ENCODE assay signal across 23 cellular contexts in the genomic region with DNA sequence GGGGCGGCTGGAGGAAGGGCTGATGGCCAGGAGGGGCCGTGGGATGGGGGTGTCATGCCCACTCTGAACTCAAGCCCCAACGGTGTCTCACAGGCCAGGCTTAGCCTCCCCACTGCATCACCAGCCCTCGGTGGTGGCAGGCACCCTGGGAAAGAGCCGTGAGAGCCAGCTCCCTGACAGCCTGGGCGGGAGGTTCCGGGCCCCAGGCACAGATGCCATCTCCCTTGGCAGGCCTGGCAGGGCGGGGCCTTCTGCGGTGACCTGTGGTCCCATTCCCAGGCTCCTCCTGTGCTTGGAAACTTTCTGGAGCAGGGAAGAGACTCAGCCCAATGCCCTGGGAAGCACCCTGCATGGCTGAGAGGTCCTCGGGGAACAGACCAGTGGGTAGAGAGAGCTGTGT. TPM values are rescaled to one million over a fixed set of nuclear protein-coding genes. Genes with fewer than 3 reads are reported as not detected.
A peak's percentile ranks its signal among the peaks of the same experiment; 100 is the strongest.
DNase-seq lines count a peak whose midpoint lies in the region; ATAC-seq, FAIRE-seq and TF ChIP-seq lines count a peak whose summit lies in the region.
"Had no signal": no experiment of that assay in that cellular context is flagged by ENCODE, and none has a peak within 500 bp of the region (broad histone marks: within the 10 kb centered on the region; RNA-seq: fewer than 3 reads in every experiment).

No MANE protein-coding gene starts in this region.

- no peak for FAIRE-seq in small intestine (lab: Jason Lieb, UNC)
- FAIRE-seq: GM18507, H1, keratinocyte had no signal

- no peaks in the 10 kb centered on the region for H3K27me3 Mint-ChIP-seq in MCF 10A (ENCODE audit: insufficient read depth, unreplicated experiment)

- H3K79me2 ChIP-seq in mammary epithelial cell (ENCODE audit: insufficient read depth, low read length): peaks cover 30% of the 10 kb centered on the region

- ATAC-seq in foreskin keratinocyte: peak; percentile 10
- ATAC-seq in GM18909 (IDR thresholded peaks at IDR 0.05; ENCODE audit: poor library complexity, unreplicated experiment): no peak
- no peak for ATAC-seq in HG03521 (IDR thresholded peaks at IDR 0.05; ENCODE audit: unreplicated experiment)
- ATAC-seq: activated CD8-positive, alpha-beta memory T cell treated with anti-CD3 and anti-CD28 coated beads, Interleukin-2, amount 10 ng/mL, durations not matched to agents 7 days and 5 days; gastrocnemius medialis had no signal

- WGBS in mammary epithelial cell (ENCODE audit: low coverage, missing lambda C conversion rate): 13% methylated on average over 6 of the region's 10 CpGs
- 11 to 62% (median 40%) methylated on average over 8 to 10 of the region's 10 CpGs for WGBS in small intestine, 3 donors

- H3K9ac ChIP-seq in mammary epithelial cell (ENCODE audit: insufficient read depth, low read length): no peak overlapping the region

- H3K27ac ChIP-seq in mammary epithelial cell (ENCODE audit: insufficient read depth, low read depth, low read length) (no peak overlapping the region), Peyer's patch (peak overlapping the region in 3 of 4 donors; percentile 48 to 90 (median 72)), foreskin keratinocyte (no peak overlapping the region), small intestine (ENCODE audit: low read depth in 1 of 2, low read length in 1 of 2) (peak overlapping the region; percentile 33 to 84)
- H3K27ac ChIP-seq: BLaER1 treated with 17β-estradiol and CSF1 and Interleukin-3, amounts not matched to agents 10 nM and 100 nM; gastrocnemius medialis; ovary; upper lobe of right lung had no signal

- no peak overlapping the region for H2AFZ ChIP-seq in mammary epithelial cell (ENCODE audit: low read depth, low read length)

- no peaks in the 10 kb centered on the region for H4K20me1 ChIP-seq in mammary epithelial cell (ENCODE audit: insufficient read depth, low read length)

- dilution Hi-C loops in mammary epithelial cell (cut with HindIII; ENCODE audit: low sequenced_read_pairs): no loop called here

- CTCF ChIA-PET in MCF 10A (lab: Yijun Ruan, JAX) (interaction anchor here (1.1 kb wide), 1 partner anchor 9 kb away, joined by 3 read pairs; no protein-coding TSS in a partner anchor), mammary epithelial cell (lab: Charles Lee; ENCODE audit: low non-redundant PET) (interaction anchor here (0.6 kb wide), 1 partner anchor 417 kb away, joined by 3 read pairs; no protein-coding TSS in a partner anchor)

- no peak for TF ChIP-seq POLR2A in Peyer's patch (IDR thresholded peaks at IDR 0.05)

- peak; percentile 65 for DNase-seq in MCF 10A (ENCODE audit: unreplicated experiment)
- DNase-seq in mammary epithelial cell: no peak
- peak in 2 of 3 donors; percentile 85 to 87 for DNase-seq in Peyer's patch
- no peak for DNase-seq in foreskin keratinocyte
- DNase-seq in small intestine: peak; percentile 88
- no peak for DNase-seq in NCI-H1105 (lab: John Stamatoyannopoulos, UW)
- DNase-seq: activated CD4-positive, alpha-beta T cell treated with anti-CD3 and anti-CD28 coated beads, Interleukin-2, amount 10 ng/mL, durations not matched to agents 24 days and 14 days; activated CD8-positive, alpha-beta memory T cell treated with anti-CD3 and anti-CD28 coated beads, Interleukin-2, amount 10 ng/mL, durations not matched to agents 7 days and 5 days; aorta; gastrocnemius medialis; NCI-H526; ovary; SHP77; T-helper 1 cell; upper lobe of right lung had no signal

- H3K4me3 ChIP-seq in mammary epithelial cell (replicated peaks in 1 of 3; ENCODE audit: insufficient read depth in 1 of 3, low read depth in 2 of 3, low read length in 3 of 3) (no peak overlapping the region), Peyer's patch (no peak overlapping the region), small intestine (ENCODE audit: low read depth in 1 of 2, low read length in 2 of 2) (no peak overlapping the region)
- H3K4me3 ChIP-seq: BLaER1 treated with 17β-estradiol and CSF1 and Interleukin-3, amounts not matched to agents 10 nM and 100 nM; gastrocnemius medialis; ovary; upper lobe of right lung had no signal

- H3K4me2 ChIP-seq in mammary epithelial cell (ENCODE audit: insufficient read depth, low read depth, low read length): no peak overlapping the region

- intact Hi-C loops in MCF 10A (cut with micrococcal nuclease): no loop called here
- intact Hi-C loops in mammary epithelial cell (cut with micrococcal nuclease): no loop called here

- H3K36me3 ChIP-seq in mammary epithelial cell (ENCODE audit: insufficient read depth, low read length) (peaks cover 6% of the 10 kb centered on the region), Peyer's patch (no peaks in the 10 kb centered on the region), small intestine (ENCODE audit: control insufficient read depth in 2 of 2, insufficient read depth in 2 of 2, low read length in 2 of 2) (no peaks in the 10 kb centered on the region)
- H3K36me3 ChIP-seq: BLaER1 treated with 17β-estradiol and CSF1 and Interleukin-3, amounts not matched to agents 10 nM and 100 nM; gastrocnemius medialis; ovary; upper lobe of right lung had no signal

- H3K9me3 Mint-ChIP-seq in MCF 10A (ENCODE audit: unreplicated experiment): no peaks in the 10 kb centered on the region
- H3K9me3 Mint-ChIP-seq: activated CD4-positive, alpha-beta T cell treated with anti-CD3 and anti-CD28 coated beads, Interleukin-2, amount 10 ng/mL, durations not matched to agents 24 days and 14 days; activated naive CD4-positive, alpha-beta T cell treated with anti-CD3 and anti-CD28 coated beads, Interleukin-2, amount 50 U/mL, for 72 hours; activated T-helper 1 cell treated with anti-CD3 and anti-CD28 coated beads, Interleukin-12 subunit alpha, Interleukin-12 subunit beta, Interleukin-2, Interleukin-4 antibody, amounts not matched to agents 30 ng/mL and 10 ng/mL and 1 ng/mL, durations not matched to agents 14 hours and 24 hours and 36 hours had no signal

- H3K4me3 Mint-ChIP-seq in MCF 10A (ENCODE audit: unreplicated experiment): no peak overlapping the region
- H3K4me3 Mint-ChIP-seq: activated CD4-positive, alpha-beta T cell treated with anti-CD3 and anti-CD28 coated beads, Interleukin-2, amount 10 ng/mL, durations not matched to agents 24 days and 14 days; activated CD8-positive, alpha-beta memory T cell treated with anti-CD3 and anti-CD28 coated beads, Interleukin-2, amount 10 ng/mL, durations not matched to agents 7 days and 5 days; activated T-helper 1 cell treated with anti-CD3 and anti-CD28 coated beads, Interleukin-12 subunit alpha, Interleukin-12 subunit beta, Interleukin-2, Interleukin-4 antibody, amounts not matched to agents 30 ng/mL and 10 ng/mL and 1 ng/mL, durations not matched to agents 14 hours and 24 hours and 36 hours had no signal

- peaks cover 21% of the 10 kb centered on the region for H3K4me1 ChIP-seq in mammary epithelial cell (ENCODE audit: insufficient read depth, low read length)
- H3K4me1 ChIP-seq in Peyer's patch: peaks cover 0 to 45% (median 12%) of the 10 kb centered on the region in 4 donors
- no peaks in the 10 kb centered on the region for H3K4me1 ChIP-seq in foreskin keratinocyte
- peaks cover 0 to 6% of the 10 kb centered on the region in 2 donors for H3K4me1 ChIP-seq in small intestine (ENCODE audit: control insufficient read depth in 2 of 2, insufficient read depth in 1 of 2, low read depth in 1 of 2, low read length in 1 of 2)

- H3K27me3 ChIP-seq in mammary epithelial cell (ENCODE audit: insufficient read depth, low read length): no peaks in the 10 kb centered on the region
- H3K27me3 ChIP-seq in Peyer's patch: no peaks in the 10 kb centered on the region
- no peaks in the 10 kb centered on the region for H3K27me3 ChIP-seq in foreskin keratinocyte
- no peaks in the 10 kb centered on the region for H3K27me3 ChIP-seq in small intestine (ENCODE audit: control insufficient read depth in 2 of 2, insufficient read depth in 2 of 2, low read length in 2 of 2)
- H3K27me3 ChIP-seq: ovary had no signal

- H3K9me3 ChIP-seq in mammary epithelial cell (replicated peaks; ENCODE audit: insufficient read depth, low read length) (no peaks in the 10 kb centered on the region), Peyer's patch (no peaks in the 10 kb centered on the region), small intestine (ENCODE audit: control insufficient read depth, low read depth) (no peaks in the 10 kb centered on the region)
- H3K9me3 ChIP-seq: BLaER1 treated with 17β-estradiol and CSF1 and Interleukin-3, amounts not matched to agents 10 nM and 100 nM; gastrocnemius medialis; ovary; upper lobe of right lung had no signal

- in situ Hi-C loops in mammary epithelial cell (cut with MboI; ENCODE audit: low sequenced_read_pairs in 2 of 2): no loop called here

- no peak overlapping the region for H3K27ac Mint-ChIP-seq in MCF 10A (ENCODE audit: low read depth, unreplicated experiment)
- H3K27ac Mint-ChIP-seq: activated CD4-positive, alpha-beta T cell treated with anti-CD3 and anti-CD28 coated beads, Interleukin-2, amount 10 ng/mL, durations not matched to agents 24 days and 14 days; activated CD8-positive, alpha-beta memory T cell treated with anti-CD3 and anti-CD28 coated beads, Interleukin-2, amount 10 ng/mL, durations not matched to agents 7 days and 5 days; activated naive CD4-positive, alpha-beta T cell treated with anti-CD3 and anti-CD28 coated beads, Interleukin-2, amount 50 U/mL, for 72 hours; activated T-helper 1 cell treated with anti-CD3 and anti-CD28 coated beads, Interleukin-12 subunit alpha, Interleukin-12 subunit beta, Interleukin-2, Interleukin-4 antibody, amounts not matched to agents 30 ng/mL and 10 ng/mL and 1 ng/mL, durations not matched to agents 14 hours and 24 hours and 36 hours had no signal

- H3K36me3 Mint-ChIP-seq in MCF 10A (ENCODE audit: insufficient read depth, unreplicated experiment): no peaks in the 10 kb centered on the region
- H3K36me3 Mint-ChIP-seq: activated CD8-positive, alpha-beta memory T cell treated with anti-CD3 and anti-CD28 coated beads, Interleukin-2, amount 10 ng/mL, durations not matched to agents 7 days and 5 days; activated naive CD4-positive, alpha-beta T cell treated with anti-CD3 and anti-CD28 coated beads, Interleukin-2, amount 50 U/mL, for 72 hours had no signal

- TF ChIP-seq CTCF in MCF 10A (IDR thresholded peaks at IDR 0.05; ENCODE audit: unreplicated experiment) (no peak), mammary epithelial cell (conservative IDR thresholded peaks at IDR 0.05 in 1 of 2, IDR thresholded peaks at IDR 0.05 in 1 of 2; ENCODE audit: extremely low read depth in 1 of 2, insufficient read depth in 1 of 2, low read depth in 1 of 2, low read length in 2 of 2) (no peak), Peyer's patch (IDR thresholded peaks at IDR 0.05) (no peak), foreskin keratinocyte (conservative IDR thresholded peaks at IDR 0.05) (no peak)

- POLR2A ChIA-PET in MCF 10A (lab: Yijun Ruan, JAX): interaction anchor here (0.7 to 1.0 kb wide), 3 partner anchors 9 to 20 kb away, joined by 3 read pairs; no protein-coding TSS in a partner anchor

- BruUV-seq in MCF 10A (replicated peaks; lab: Mats Ljungman, UMichigan): no TSS peak
- no TSS peak for BruUV-seq in mammary epithelial cell (replicated peaks; lab: Mats Ljungman, UMichigan)

- H3K4me1 Mint-ChIP-seq in MCF 10A (ENCODE audit: insufficient read depth, unreplicated experiment): peaks cover 9% of the 10 kb centered on the region

RNA-seq across cellular contexts. Expression of a gene that starts 4.8 kb away (rescaled TPM):
- 118 and 135 TPM in 2 replicates for total RNA-seq in MCF 10A (2022)
- 100 to 1,000 TPM in 1 of 2 donors, 1 to 10 TPM in 1; 9.5 to 164 TPM for total RNA-seq in mammary epithelial cell
- polyA plus RNA-seq in mammary epithelial cell: 81.0 TPM
- polyA minus RNA-seq in mammary epithelial cell: 23.0 TPM
- total RNA-seq in Peyer's patch: 1 to 10 TPM in 3 of 4 donors, not detected in 1; 4.1 to 6.4 (median 4.9) TPM
- 36.9 and 52.6 TPM in 2 replicates for total RNA-seq in foreskin keratinocyte
- polyA plus RNA-seq in foreskin keratinocyte: 165 and 166 TPM in 2 replicates
- polyA plus RNA-seq in small intestine: 10 to 100 TPM; 21.8 to 55.1 (median 28.6) TPM

RNA-seq across cellular contexts. Expression of a gene that starts 38.8 kb away (rescaled TPM):
- total RNA-seq in MCF 10A (2022) (5.7 and 6.9 TPM in 2 replicates), mammary epithelial cell (under 1 TPM; 0.38 to 0.50 TPM), Peyer's patch (10 to 100 TPM in 2 of 4 donors, 1 to 10 TPM in 2; 6.1 to 22.3 (median 11.1) TPM), foreskin keratinocyte (2.4 and 3.2 TPM in 2 replicates)
- polyA plus RNA-seq in mammary epithelial cell (0.08 TPM), foreskin keratinocyte (2.6 and 2.8 TPM in 2 replicates), small intestine (10 to 100 TPM in 1 of 3 donors, 1 to 10 TPM in 2; 4.0 to 29.7 (median 5.7) TPM)
- polyA minus RNA-seq in mammary epithelial cell: not detected

Comparison
In these comparisons a context has a peak if more than half of its experiments do, and no peak if none do; other contexts are left out.
1. DNase-seq: peak in MCF 10A (single experiment), Peyer's patch (2 of 3) and small intestine (single experiment); none in mammary epithelial cell (single experiment), foreskin keratinocyte (0 of 2) and NCI-H1105 (single experiment).
2. H3K27ac ChIP-seq: peak in Peyer's patch (3 of 4) and small intestine (2 of 2); none in mammary epithelial cell (single experiment) and foreskin keratinocyte (single experiment).